ENCODE assay signal across 10 cellular contexts in the genomic region with DNA sequence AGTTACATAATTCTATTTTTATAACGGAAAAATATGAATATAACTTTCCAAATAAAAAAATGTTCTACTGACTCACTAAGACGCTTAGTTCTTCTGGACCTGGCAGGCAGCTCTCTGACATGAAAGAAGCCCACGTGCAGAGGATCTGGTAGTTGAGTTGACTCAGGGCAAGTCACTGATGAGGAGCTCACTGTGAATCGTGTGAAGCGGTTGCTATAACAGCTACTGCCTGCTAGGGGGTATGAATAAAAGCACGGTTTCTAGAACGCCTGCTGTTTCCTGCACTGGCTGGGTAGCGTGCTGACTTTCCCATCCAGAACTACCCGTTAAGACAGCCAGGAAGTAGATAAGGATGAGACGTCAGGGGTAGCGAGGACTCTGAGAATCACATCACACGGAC. TPM values are rescaled to one million over a fixed set of nuclear protein-coding genes. Genes with fewer than 3 reads are reported as not detected.
A peak's percentile ranks its signal among the peaks of the same experiment; 100 is the strongest.
DNase-seq lines count a peak whose midpoint lies in the region; ATAC-seq, FAIRE-seq and TF ChIP-seq lines count a peak whose summit lies in the region.
"Had no signal": no experiment of that assay in that cellular context is flagged by ENCODE, and none has a peak within 500 bp of the region (broad histone marks: within the 10 kb centered on the region; RNA-seq: fewer than 3 reads in every experiment).

No MANE protein-coding gene starts in this region.

- H3K27me3 Mint-ChIP-seq in astrocyte (ENCODE audit: low read depth, unreplicated experiment) (peaks cover 2% of the 10 kb centered on the region), osteocyte (ENCODE audit: unreplicated experiment) (peaks cover 3% of the 10 kb centered on the region)

- H3K4me3 Mint-ChIP-seq in astrocyte (ENCODE audit: unreplicated experiment), result no peak overlapping the region
- H3K4me3 Mint-ChIP-seq in osteocyte (ENCODE audit: unreplicated experiment), result no peak overlapping the region

- H4K20me1 ChIP-seq in astrocyte (ENCODE audit: insufficient read depth, low read length), result no peaks in the 10 kb centered on the region

- H3K9me3 ChIP-seq in AG04450 (ENCODE audit: control insufficient read depth, insufficient read depth, low read length) (no peaks in the 10 kb centered on the region; the same call in none of the 2 replicates), astrocyte (ENCODE audit: insufficient read depth, low read depth, low read length) (no peaks in the 10 kb centered on the region), right lobe of liver (no peaks in the 10 kb centered on the region)

- H3K4me1 Mint-ChIP-seq in astrocyte (ENCODE audit: low read depth, unreplicated experiment), result peaks cover 6% of the 10 kb centered on the region
- peaks cover 7% of the 10 kb centered on the region for H3K4me1 Mint-ChIP-seq in osteocyte (ENCODE audit: unreplicated experiment)

- intact Hi-C loops in right lobe of liver (cut with DNase I), result no loop called here

- H3K79me2 ChIP-seq in astrocyte (ENCODE audit: insufficient read depth, low read length), result no peaks in the 10 kb centered on the region

- 17% methylated on average over 12 of the region's 12 CpGs for WGBS in right lobe of liver (ENCODE audit: insufficient coverage, low coverage, low lambda C conversion rate, missing lambda C conversion rate)

- H2AFZ ChIP-seq in astrocyte (ENCODE audit: low read depth, low read length), result no peak overlapping the region

- no peaks in the 10 kb centered on the region for H3K27me3 ChIP-seq in AG04450 (ENCODE audit: control insufficient read depth, insufficient read depth, low read length)
- H3K27me3 ChIP-seq in astrocyte (ENCODE audit: insufficient read depth, low read length), result no peaks in the 10 kb centered on the region
- no peaks in the 10 kb centered on the region for H3K27me3 ChIP-seq in right lobe of liver

- H3K9ac ChIP-seq in astrocyte (ENCODE audit: low read length), result no peak overlapping the region

- H3K4me1 ChIP-seq in astrocyte (ENCODE audit: insufficient read depth, low read length), result peaks cover 14% of the 10 kb centered on the region
- no peaks in the 10 kb centered on the region for H3K4me1 ChIP-seq in right lobe of liver

- peak overlapping the region; percentile 37 for H3K4me2 ChIP-seq in astrocyte (ENCODE audit: low read length)

- no peak for TF ChIP-seq POLR2A in right lobe of liver (IDR thresholded peaks at IDR 0.05)

- H3K9me3 Mint-ChIP-seq in astrocyte (ENCODE audit: unreplicated experiment) (peaks cover 8% of the 10 kb centered on the region), osteocyte (ENCODE audit: unreplicated experiment) (no peaks in the 10 kb centered on the region)

- H3K4me3 ChIP-seq in AG04450 (ENCODE audit: low read depth, low read length) (no peak overlapping the region), astrocyte (ENCODE audit: insufficient read depth, low read depth, low read length) (no peak overlapping the region), right lobe of liver (no peak overlapping the region)
- no peak overlapping the region for H3K4me3 ChIP-seq in Jurkat, Clone E6-1 (ENCODE audit: low read length)

- H3K36me3 ChIP-seq in astrocyte (ENCODE audit: insufficient read depth, low read length) (no peaks in the 10 kb centered on the region), right lobe of liver (no peaks in the 10 kb centered on the region)

- peak; percentile 45 to 74 (median 56) for ATAC-seq in right lobe of liver
- ATAC-seq in GM18858 (IDR thresholded peaks at IDR 0.05; ENCODE audit: unreplicated experiment), result no peak
- no peak for ATAC-seq in HG03457 (IDR thresholded peaks at IDR 0.05; ENCODE audit: unreplicated experiment)
- no peak for ATAC-seq in GM21423 (IDR thresholded peaks at IDR 0.05; ENCODE audit: unreplicated experiment)
- ATAC-seq: Panc1 had no signal

- CTCF ChIA-PET in AG04450 (lab: Charles Lee), result interaction anchor here (0.7 to 3.2 kb wide), 5 partner anchors 15 to 318 kb away, joined by 3 to 26 read pairs (median 4); no protein-coding TSS in a partner anchor

- H3K36me3 Mint-ChIP-seq in astrocyte (ENCODE audit: low read depth, unreplicated experiment) (no peaks in the 10 kb centered on the region), osteocyte (ENCODE audit: unreplicated experiment) (no peaks in the 10 kb centered on the region)
- H3K36me3 Mint-ChIP-seq: brain had no signal

- peak; percentile 24 for DNase-seq in AG04450 (ENCODE audit: low read depth, low spot score)
- peak; percentile 83 for DNase-seq in Jurkat, Clone E6-1 (ENCODE audit: low read depth, low spot score)
- peak; percentile 31 for DNase-seq in astrocyte (ENCODE audit: low read depth)
- no peak for DNase-seq in right lobe of liver
- no peak for DNase-seq in osteocyte (ENCODE audit: extremely low spot score, unreplicated experiment)

- peak; percentile 60 for FAIRE-seq in astrocyte (lab: Jason Lieb, UNC)

- H3K27ac Mint-ChIP-seq in astrocyte (ENCODE audit: unreplicated experiment) (no peak overlapping the region), osteocyte (ENCODE audit: unreplicated experiment) (no peak overlapping the region)

- TF ChIP-seq CTCF in AG04450 (IDR thresholded peaks at IDR 0.05; ENCODE audit: low read depth, low read length), result peak; percentile 44
- TF ChIP-seq CTCF in astrocyte (IDR thresholded peaks at IDR 0.05; ENCODE audit: insufficient read depth, low read depth, low read length), result peak; percentile 8
- TF ChIP-seq CTCF in right lobe of liver (IDR thresholded peaks at IDR 0.05), result no peak
- no peak for TF ChIP-seq CTCF in osteocyte (IDR thresholded peaks at IDR 0.05)

- H3K27ac ChIP-seq in AG04450 (ENCODE audit: low read depth, low read length), result no peak overlapping the region
- H3K27ac ChIP-seq in astrocyte (ENCODE audit: low read depth, low read length), result no peak overlapping the region
- H3K27ac ChIP-seq in right lobe of liver, result no peak overlapping the region

- POLR2A ChIA-PET in AG04450 (lab: Yijun Ruan, JAX), result interaction anchor here (0.6 to 0.7 kb wide), 2 partner anchors 212 to 316 kb away, joined by 4 to 8 read pairs; no protein-coding TSS in a partner anchor

RNA-seq across cellular contexts. Expression of gene WASF3, which starts 54.7 kb away (rescaled TPM):
- polyA plus RNA-seq in AG04450 (2011; rRNA removed), result 8.3 and 11.3 TPM in 2 replicates
- polyA minus RNA-seq in AG04450 (2011; rRNA and poly(A)+ RNA removed), result 3.3 and 4.0 TPM in 2 replicates
- 6.8 TPM for polyA plus RNA-seq in Jurkat, Clone E6-1 (2012; ENCODE audit: insufficient read depth, insufficient read length)
- total RNA-seq in astrocyte, result 19.7 and 25.8 TPM in 2 replicates
- total RNA-seq in right lobe of liver, result 10 to 100 TPM in 2 of 6 experiments, 1 to 10 TPM in 4; 5.8 to 14.5 (median 8.3) TPM
- total RNA-seq in osteocyte, result 17.1 and 20.0 TPM in 2 replicates

Comparison
In these comparisons a context has a peak if more than half of its experiments do, and no peak if none do; other contexts are left out.
1. DNase-seq: peak in AG04450 (single experiment), Jurkat, Clone E6-1 (single experiment) and astrocyte (single experiment); none in right lobe of liver (0 of 3) and osteocyte (single experiment).
2. CTCF ChIP-seq: peak in AG04450 (single experiment) and astrocyte (single experiment); none in right lobe of liver (0 of 4) and osteocyte (single experiment).
3. ATAC-seq: peak in right lobe of liver (4 of 4); none in GM18858 (single experiment), HG03457 (single experiment) and GM21423 (single experiment).